In the genomic region with DNA sequence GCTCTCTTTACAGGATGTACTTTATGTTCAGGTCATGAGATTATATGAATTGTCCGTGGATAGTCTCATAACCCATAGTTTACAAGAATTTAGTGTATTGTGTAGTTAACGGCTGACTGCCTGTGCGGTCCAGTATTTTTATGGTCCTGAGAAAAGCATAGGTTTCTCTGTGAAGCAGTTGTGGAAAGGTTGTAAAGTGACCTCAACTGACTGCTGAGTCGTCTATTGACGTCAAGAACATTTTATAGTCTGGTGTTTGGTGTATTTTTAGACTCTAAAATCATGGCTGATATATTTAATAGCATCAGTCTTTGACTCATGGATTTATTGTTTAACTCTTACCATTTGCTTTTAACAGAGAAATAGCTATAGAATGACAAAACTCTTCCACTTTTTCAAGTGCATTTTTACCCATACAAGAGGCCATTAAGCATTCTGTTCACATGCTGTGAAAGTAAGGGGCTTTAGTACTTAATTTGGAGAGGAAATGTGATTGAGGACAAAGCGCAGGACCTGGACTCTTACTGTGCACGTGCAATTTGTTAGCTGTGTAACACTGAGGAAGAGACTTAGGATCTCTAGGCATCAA, we compare ENCODE assay signal across 1 cellular context.
TF ChIP-seq lines count a peak whose summit lies in the region.

No MANE protein-coding gene starts in this region.

TF ChIP-seq in GM23338, 12 proteins besides CTCF, POLR2A, EP300 and RAD21 (continued from another document):
- TF ChIP-seq, protein P1, sequence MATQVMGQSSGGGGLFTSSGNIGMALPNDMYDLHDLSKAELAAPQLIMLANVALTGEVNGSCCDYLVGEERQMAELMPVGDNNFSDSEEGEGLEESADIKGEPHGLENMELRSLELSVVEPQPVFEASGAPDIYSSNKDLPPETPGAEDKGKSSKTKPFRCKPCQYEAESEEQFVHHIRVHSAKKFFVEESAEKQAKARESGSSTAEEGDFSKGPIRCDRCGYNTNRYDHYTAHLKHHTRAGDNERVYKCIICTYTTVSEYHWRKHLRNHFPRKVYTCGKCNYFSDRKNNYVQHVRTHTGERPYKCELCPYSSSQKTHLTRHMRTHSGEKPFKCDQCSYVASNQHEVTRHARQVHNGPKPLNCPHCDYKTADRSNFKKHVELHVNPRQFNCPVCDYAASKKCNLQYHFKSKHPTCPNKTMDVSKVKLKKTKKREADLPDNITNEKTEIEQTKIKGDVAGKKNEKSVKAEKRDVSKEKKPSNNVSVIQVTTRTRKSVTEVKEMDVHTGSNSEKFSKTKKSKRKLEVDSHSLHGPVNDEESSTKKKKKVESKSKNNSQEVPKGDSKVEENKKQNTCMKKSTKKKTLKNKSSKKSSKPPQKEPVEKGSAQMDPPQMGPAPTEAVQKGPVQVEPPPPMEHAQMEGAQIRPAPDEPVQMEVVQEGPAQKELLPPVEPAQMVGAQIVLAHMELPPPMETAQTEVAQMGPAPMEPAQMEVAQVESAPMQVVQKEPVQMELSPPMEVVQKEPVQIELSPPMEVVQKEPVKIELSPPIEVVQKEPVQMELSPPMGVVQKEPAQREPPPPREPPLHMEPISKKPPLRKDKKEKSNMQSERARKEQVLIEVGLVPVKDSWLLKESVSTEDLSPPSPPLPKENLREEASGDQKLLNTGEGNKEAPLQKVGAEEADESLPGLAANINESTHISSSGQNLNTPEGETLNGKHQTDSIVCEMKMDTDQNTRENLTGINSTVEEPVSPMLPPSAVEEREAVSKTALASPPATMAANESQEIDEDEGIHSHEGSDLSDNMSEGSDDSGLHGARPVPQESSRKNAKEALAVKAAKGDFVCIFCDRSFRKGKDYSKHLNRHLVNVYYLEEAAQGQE (IDR thresholded peaks at IDR 0.05; ENCODE audit: unreplicated experiment): no peak
- TF ChIP-seq ZNF114 (CRISPR knock-in tag; IDR thresholded peaks at IDR 0.05) (no peak), EZH2 (IDR thresholded peaks at IDR 0.05; ENCODE audit: low read depth, unreplicated experiment) (no peak), POLR2AphosphoS5 (IDR thresholded peaks at IDR 0.05; ENCODE audit: low read depth) (no peak), JUNB (IDR thresholded peaks at IDR 0.05; ENCODE audit: unreplicated experiment) (no peak), ZNF331 (CRISPR knock-in tag; IDR thresholded peaks at IDR 0.05; ENCODE audit: low read depth) (no peak), NANOG (IDR thresholded peaks at IDR 0.05; ENCODE audit: borderline replicate concordance) (no peak), EZH2phosphoT487 (IDR thresholded peaks at IDR 0.05; ENCODE audit: unreplicated experiment) (no peak), STAT1 (IDR thresholded peaks at IDR 0.05; ENCODE audit: unreplicated experiment) (no peak), CREB1 (CRISPR knock-in tag; IDR thresholded peaks at IDR 0.05; ENCODE audit: low read depth) (no peak)
- TF ChIP-seq, protein P2, sequence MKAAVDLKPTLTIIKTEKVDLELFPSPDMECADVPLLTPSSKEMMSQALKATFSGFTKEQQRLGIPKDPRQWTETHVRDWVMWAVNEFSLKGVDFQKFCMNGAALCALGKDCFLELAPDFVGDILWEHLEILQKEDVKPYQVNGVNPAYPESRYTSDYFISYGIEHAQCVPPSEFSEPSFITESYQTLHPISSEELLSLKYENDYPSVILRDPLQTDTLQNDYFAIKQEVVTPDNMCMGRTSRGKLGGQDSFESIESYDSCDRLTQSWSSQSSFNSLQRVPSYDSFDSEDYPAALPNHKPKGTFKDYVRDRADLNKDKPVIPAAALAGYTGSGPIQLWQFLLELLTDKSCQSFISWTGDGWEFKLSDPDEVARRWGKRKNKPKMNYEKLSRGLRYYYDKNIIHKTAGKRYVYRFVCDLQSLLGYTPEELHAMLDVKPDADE (IDR thresholded peaks at IDR 0.05): no peak
TF ChIP-seq in GM23338: peak in this region for 0.
